ENCODE assay signal across 13 cellular contexts in the genomic region with DNA sequence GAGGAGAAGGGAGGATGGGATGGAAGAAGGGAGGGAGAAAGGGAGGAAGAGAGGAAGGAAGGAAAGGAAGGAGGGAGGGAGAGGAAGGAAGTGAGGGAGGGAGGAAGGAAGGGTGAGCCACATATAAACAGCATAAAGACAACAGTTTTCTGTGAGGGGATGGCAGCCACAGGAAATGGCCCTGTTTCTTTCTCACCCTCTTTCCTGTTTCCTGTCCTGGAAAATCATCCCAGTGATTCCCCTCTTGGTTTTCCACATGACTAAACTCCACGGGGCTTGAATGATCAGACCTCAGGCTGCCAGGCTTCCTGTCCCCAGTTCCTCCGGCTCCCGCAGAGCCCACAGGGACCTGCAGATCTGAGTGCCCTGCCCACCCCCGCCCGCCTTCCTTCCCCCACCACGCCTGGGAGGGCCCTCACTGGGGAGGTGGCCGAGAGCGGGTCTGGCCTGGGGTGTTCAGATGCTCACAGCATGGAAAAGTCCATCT. TPM values are rescaled to one million over a fixed set of nuclear protein-coding genes. Genes with fewer than 3 reads are reported as not detected.
DNase-seq lines count a peak whose midpoint lies in the region; ATAC-seq and TF ChIP-seq lines count a peak whose summit lies in the region.
"Had no signal": no experiment of that assay in that cellular context is flagged by ENCODE, and none has a peak within 500 bp of the region (broad histone marks: within the 10 kb centered on the region; RNA-seq: fewer than 3 reads in every experiment).

A gene with protein sequence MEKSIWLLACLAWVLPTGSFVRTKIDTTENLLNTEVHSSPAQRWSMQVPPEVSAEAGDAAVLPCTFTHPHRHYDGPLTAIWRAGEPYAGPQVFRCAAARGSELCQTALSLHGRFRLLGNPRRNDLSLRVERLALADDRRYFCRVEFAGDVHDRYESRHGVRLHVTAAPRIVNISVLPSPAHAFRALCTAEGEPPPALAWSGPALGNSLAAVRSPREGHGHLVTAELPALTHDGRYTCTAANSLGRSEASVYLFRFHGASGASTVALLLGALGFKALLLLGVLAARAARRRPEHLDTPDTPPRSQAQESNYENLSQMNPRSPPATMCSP (plus strand): TSS at position 418 of the 487 bp plus-strand sequence. CDS start 54 bp downstream, at position 472.

- no peak within 1 kb of the TSS for H3K4me3 ChIP-seq in lower lobe of right lung
- H3K4me3 ChIP-seq in gastrocnemius medialis, result no peak within 1 kb of the TSS
- H3K4me3 ChIP-seq: GM23338 had no signal

- H3K4me1 ChIP-seq in lower lobe of right lung (peaks cover 27% of the 10 kb centered on the region), gastrocnemius medialis (no peaks in the 10 kb centered on the region)

- no peak within 1 kb of the TSS for H3K27ac ChIP-seq in lower lobe of right lung
- H3K27ac ChIP-seq in gastrocnemius medialis, result no peak within 1 kb of the TSS

- no peaks in the 10 kb centered on the region for H3K27me3 ChIP-seq in lower lobe of right lung (ENCODE audit: low read depth)
- no peaks in the 10 kb centered on the region for H3K27me3 ChIP-seq in gastrocnemius medialis

- TF ChIP-seq POLR2A in gastrocnemius medialis (IDR thresholded peaks at IDR 0.05), result no peak

- ATAC-seq in lower lobe of right lung, result no peak
- no peak for ATAC-seq in GM19463 (IDR thresholded peaks at IDR 0.05; ENCODE audit: unreplicated experiment)
- ATAC-seq in gastrocnemius medialis, result no peak
- ATAC-seq: GM23338 had no signal

- H3K9me3 ChIP-seq in lower lobe of right lung (no peaks in the 10 kb centered on the region), gastrocnemius medialis (no peaks in the 10 kb centered on the region)

- TF ChIP-seq CTCF in lower lobe of right lung (IDR thresholded peaks at IDR 0.05), result no peak
- no peak for TF ChIP-seq CTCF in gastrocnemius medialis (IDR thresholded peaks at IDR 0.05 in 4 of 5, conservative IDR thresholded peaks at IDR 0.05 in 1 of 5)

- H3K36me3 ChIP-seq in lower lobe of right lung, result no peaks in the 10 kb centered on the region
- no peaks in the 10 kb centered on the region for H3K36me3 ChIP-seq in gastrocnemius medialis

- intact Hi-C loops in lower lobe of right lung (cut with DNase I), result no loop called here
- intact Hi-C loops in gastrocnemius medialis (cut with DNase I; ENCODE audit: low total_unique reads), result no loop called here

- DNase-seq in A172 (ENCODE audit: low spot score) (peak; percentile 44), ELR (ENCODE audit: low read depth) (peak; percentile 46), UCSD-AML1 (lab: John Stamatoyannopoulos, UW; ENCODE audit: unreplicated experiment) (peak; percentile 77), kidney tubule cell (ENCODE audit: low spot score) (peak; percentile 88), mucosa of gallbladder (ENCODE audit: low spot score) (no peak), lower lobe of right lung (no peak), gastrocnemius medialis (no peak)
- DNase-seq: activated CD4-positive, alpha-beta memory T cell treated with anti-CD3 and anti-CD28 coated beads for 36 hours; NCI-H1417 treated with DMSO at 0.1 percent for 48 hours; NCI-H82; SW 1271 had no signal

- in situ Hi-C loops in gastrocnemius medialis (cut with MboI; ENCODE audit: low sequenced_read_pairs in 4 of 4), result no loop called here

RNA-seq across cellular contexts. Expression of the gene that starts here (rescaled TPM):
- 0.07 and 0.12 TPM in 2 replicates for total RNA-seq in A172 (2014; rRNA removed; shearing (Covaris generic))
- total RNA-seq in mucosa of gallbladder, result 4.7 TPM
- 0.35 TPM for total RNA-seq in lower lobe of right lung
- total RNA-seq in gastrocnemius medialis, result not detected
- total RNA-seq: activated CD4-positive, alpha-beta memory T cell treated with anti-CD3 and anti-CD28 coated beads for 36 hours; GM23338 had no signal

Comparison
In these comparisons a context has a peak if more than half of its experiments do, and no peak if none do; other contexts are left out.
1. Peak in DNase-seq in A172; RNA of the gene not detected or under 1 TPM.
2. DNase-seq: peak in ELR (single experiment), UCSD-AML1 (single experiment) and kidney tubule cell (single experiment); none in mucosa of gallbladder (single experiment), lower lobe of right lung (single experiment) and gastrocnemius medialis (0 of 2).